Comparison of ENCODE assay signal across 15 cellular contexts in the genomic region with DNA sequence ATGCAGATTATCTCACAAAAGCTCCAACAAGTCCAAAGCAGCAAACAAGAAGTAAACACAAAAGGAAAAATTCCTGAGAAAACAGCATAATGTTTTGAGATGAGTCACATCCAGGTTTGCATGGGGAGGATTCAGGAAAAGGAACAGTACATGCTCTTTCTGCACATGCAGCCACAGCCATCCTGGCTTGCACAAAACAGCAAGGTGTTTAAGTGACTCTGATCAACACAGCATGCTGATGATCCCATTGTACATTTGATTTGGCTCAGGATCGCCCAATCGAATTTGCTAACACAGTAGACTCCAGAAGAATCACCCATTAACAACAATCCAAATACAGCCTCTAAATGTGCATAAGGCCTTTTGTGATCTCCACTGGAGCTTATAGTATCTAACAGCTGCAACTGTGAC.
DNase-seq lines count a peak whose midpoint lies in the region; ATAC-seq lines count a peak whose summit lies in the region.
"Had no signal": no experiment of that assay in that cellular context is flagged by ENCODE, and none has a peak within 500 bp of the region (broad histone marks: within the 10 kb centered on the region; RNA-seq: fewer than 3 reads in every experiment).

No MANE protein-coding gene starts in this region.

- no peak overlapping the region for H2BK120ac ChIP-seq in mesenchymal stem cell (ENCODE audit: low read depth, low read length)

- H3K9me3 ChIP-seq in mesenchymal stem cell (ENCODE audit: control insufficient read depth, low read length) = no peaks in the 10 kb centered on the region

- H3K27me3 ChIP-seq in mesenchymal stem cell (ENCODE audit: control insufficient read depth in 1 of 2, insufficient read depth in 1 of 2, low read length in 2 of 2) = no peaks in the 10 kb centered on the region

- no peaks in the 10 kb centered on the region for H3K79me1 ChIP-seq in mesenchymal stem cell (replicated peaks; ENCODE audit: low read length, poor library complexity, severe bottlenecking)

- no peak overlapping the region for H4K91ac ChIP-seq in mesenchymal stem cell (ENCODE audit: low read length)

- 62% methylated on average over 2 of the region's 2 CpGs for WGBS in mesenchymal stem cell

- H3K36me3 ChIP-seq in mesenchymal stem cell (ENCODE audit: control insufficient read depth in 1 of 2, insufficient read depth in 2 of 2, low read depth in 1 of 2, low read length in 2 of 2) = no peaks in the 10 kb centered on the region

- DNase-seq in EH (ENCODE audit: low read depth) (peak; percentile 1), NCI-H2081 treated with DMSO at 0.1 percent for 48 hours (lab: John Stamatoyannopoulos, UW) (peak; percentile 54), astrocyte of the hippocampus (ENCODE audit: low read depth, low spot score) (peak; percentile 47), mesenchymal stem cell (peak; percentile 67), germinal center (ENCODE audit: low spot score) (no peak), SW480 (ENCODE audit: low spot score) (no peak), RKO (ENCODE audit: low spot score) (no peak)
- DNase-seq: activated CD8-positive, alpha-beta memory T cell treated with anti-CD3 and anti-CD28 coated beads, Interleukin-2, amount 50 U/mL, for 48 hours; activated naive CD8-positive, alpha-beta T cell treated with anti-CD3 and anti-CD28 coated beads for 36 hours; AML-193; NCI-H510A treated with DMSO at 0.1 percent for 48 hours; stimulated activated CD4-positive, alpha-beta T cell treated with anti-CD3 and anti-CD28 coated beads, Interleukin-4, amount 100 ng/mL, for 24 hours had no signal

- H2BK15ac ChIP-seq in mesenchymal stem cell (ENCODE audit: low read depth, poor library complexity, severe bottlenecking) = no peak overlapping the region

- H3K4ac ChIP-seq in mesenchymal stem cell (ENCODE audit: low read depth in 1 of 2, low read length in 2 of 2) = peak overlapping the region in 1 of 2 experiments; percentile 20

- no peak overlapping the region for H2BK12ac ChIP-seq in mesenchymal stem cell (ENCODE audit: low read length in 2 of 2)

- no peak overlapping the region for H4K8ac ChIP-seq in mesenchymal stem cell (ENCODE audit: low read length)

- H3K4me2 ChIP-seq in mesenchymal stem cell (ENCODE audit: low read length, poor library complexity, severe bottlenecking) = no peak overlapping the region

- H2BK5ac ChIP-seq in mesenchymal stem cell (ENCODE audit: low read depth, low read length, poor library complexity, severe bottlenecking) = no peak overlapping the region

- H3K9ac ChIP-seq in mesenchymal stem cell (ENCODE audit: low read length) = no peak overlapping the region

- no peak for ATAC-seq in GM21717 (IDR thresholded peaks at IDR 0.05; ENCODE audit: unreplicated experiment)
- ATAC-seq: stimulated activated memory B cell treated with anti-CD40 and anti-IgM and Interleukin-4, amounts not matched to agents 10 μg/mL and 1 μg/mL and 100 μg/mL, for 72 hours had no signal

- no peak overlapping the region for H3K23ac ChIP-seq in mesenchymal stem cell (ENCODE audit: low read length in 2 of 2)

- peaks cover 8% of the 10 kb centered on the region for H3K4me1 ChIP-seq in mesenchymal stem cell (ENCODE audit: control insufficient read depth, insufficient read depth, low read depth, low read length)

- no peak overlapping the region for H3K4me3 ChIP-seq in mesenchymal stem cell (ENCODE audit: insufficient read depth in 1 of 2, low read depth in 1 of 2, low read length in 2 of 2)
- H3K4me3 ChIP-seq: SK-N-MC had no signal

- no peak overlapping the region for H2AK5ac ChIP-seq in mesenchymal stem cell (ENCODE audit: low read length, severe bottlenecking)

- no peak overlapping the region for H3K18ac ChIP-seq in mesenchymal stem cell (ENCODE audit: low read depth in 1 of 2, low read length in 2 of 2)

- H3K14ac ChIP-seq in mesenchymal stem cell (ENCODE audit: low read length in 2 of 2) = no peak overlapping the region

- no peak overlapping the region for H3K27ac ChIP-seq in mesenchymal stem cell (ENCODE audit: low read length, poor library complexity, severe bottlenecking)
- H3K27ac ChIP-seq: SK-N-MC had no signal

- no peak overlapping the region for H2AFZ ChIP-seq in mesenchymal stem cell (ENCODE audit: low read depth, low read length)

Comparison
In these comparisons a context has a peak if more than half of its experiments do, and no peak if none do; other contexts are left out.
1. DNase-seq: peak in EH (single experiment), NCI-H2081 treated with DMSO at 0.1 percent for 48 hours (single experiment), astrocyte of the hippocampus (single experiment) and mesenchymal stem cell (single experiment); none in germinal center (single experiment), SW480 (single experiment) and RKO (single experiment).